ENCODE assay signal across 14 cellular contexts in the genomic region with DNA sequence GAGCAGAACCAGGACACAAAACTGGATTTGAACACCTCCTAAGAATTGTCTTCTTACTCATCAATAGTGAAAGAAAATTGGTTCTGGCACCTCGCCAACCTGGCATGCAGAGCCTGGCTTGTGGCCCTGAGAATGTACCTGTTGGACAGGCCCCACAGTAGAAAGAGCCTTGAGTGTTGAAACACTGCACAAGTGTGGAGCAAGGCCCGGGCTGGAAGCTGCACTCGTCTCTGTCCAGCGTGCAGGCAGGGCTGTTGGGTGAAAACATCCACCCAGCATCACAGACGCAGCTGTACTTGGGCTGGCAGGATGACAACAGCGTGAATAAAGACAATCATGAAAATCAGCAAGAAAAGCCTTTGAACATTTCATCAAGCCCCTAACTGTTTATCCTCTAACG. TPM values are rescaled to one million over a fixed set of nuclear protein-coding genes. Genes with fewer than 3 reads are reported as not detected.
DNase-seq lines count a peak whose midpoint lies in the region; ATAC-seq, FAIRE-seq and TF ChIP-seq lines count a peak whose summit lies in the region.
"Had no signal": no experiment of that assay in that cellular context is flagged by ENCODE, and none has a peak within 500 bp of the region (broad histone marks: within the 10 kb centered on the region; RNA-seq: fewer than 3 reads in every experiment).

No MANE protein-coding gene starts in this region.

- H4K8ac ChIP-seq in mesenchymal stem cell (ENCODE audit: low read length) = no peak overlapping the region

- DNase-seq in right lobe of liver = no peak
- no peak for DNase-seq in HepG2 (ENCODE audit: low spot score)
- peak; percentile 41 for DNase-seq in dermis blood vessel endothelial cell
- DNase-seq in mesenchymal stem cell = no peak
- peak; percentile 49 to 56 for DNase-seq in uterus
- no peak for DNase-seq in COR-L47 (lab: John Stamatoyannopoulos, UW)
- DNase-seq in NCI-H82 (lab: John Stamatoyannopoulos, UW) = no peak
- DNase-seq in stomach = no peak
- DNase-seq: activated CD4-positive, alpha-beta memory T cell treated with anti-CD3 and anti-CD28 coated beads for 36 hours; effector memory CD8-positive, alpha-beta T cell; GF-D8; NCI-H187; T-helper 2 cell had no signal

- no peaks in the 10 kb centered on the region for H3K9me3 ChIP-seq in right lobe of liver
- no peaks in the 10 kb centered on the region for H3K9me3 ChIP-seq in HepG2 (ENCODE audit: low read length)
- no peaks in the 10 kb centered on the region for H3K9me3 ChIP-seq in mesenchymal stem cell (ENCODE audit: control insufficient read depth, low read length)
- H3K9me3 ChIP-seq in uterus = no peaks in the 10 kb centered on the region
- no peaks in the 10 kb centered on the region for H3K9me3 ChIP-seq in stomach
- H3K9me3 ChIP-seq: BLaER1 treated with 17β-estradiol and CSF1 and Interleukin-3, amounts not matched to agents 10 nM and 100 nM had no signal

- BruUV-seq in HepG2 (replicated peaks; lab: Mats Ljungman, UMichigan) = no TSS peak

- ATAC-seq in right lobe of liver (peak in 3 of 4 donors; percentile 27 to 82 (median 48)), HepG2 (no peak)
- ATAC-seq: effector memory CD8-positive, alpha-beta T cell had no signal

- no peak for TF ChIP-seq RAD21 in HepG2 (CRISPR knock-in tag; IDR thresholded peaks at IDR 0.05)

- H3K36me3 ChIP-seq in right lobe of liver (no peaks in the 10 kb centered on the region), HepG2 (replicated peaks in 1 of 2; ENCODE audit: control insufficient read depth in 1 of 2, insufficient read depth in 2 of 2, low read length in 2 of 2) (no peaks in the 10 kb centered on the region), mesenchymal stem cell (ENCODE audit: control insufficient read depth in 1 of 2, insufficient read depth in 2 of 2, low read depth in 1 of 2, low read length in 2 of 2) (no peaks in the 10 kb centered on the region), uterus (no peaks in the 10 kb centered on the region), stomach (no peaks in the 10 kb centered on the region)
- H3K36me3 ChIP-seq: BLaER1 treated with 17β-estradiol and CSF1 and Interleukin-3, amounts not matched to agents 10 nM and 100 nM had no signal

- no peak overlapping the region for H2BK5ac ChIP-seq in mesenchymal stem cell (ENCODE audit: low read depth, low read length, poor library complexity, severe bottlenecking)

- TF ChIP-seq CTCF in right lobe of liver (IDR thresholded peaks at IDR 0.05) = no peak
- TF ChIP-seq CTCF in HepG2 (CRISPR knock-in tag; IDR thresholded peaks at IDR 0.05) = no peak
- no peak for TF ChIP-seq CTCF in uterus (IDR thresholded peaks at IDR 0.05)
- TF ChIP-seq CTCF in stomach (IDR thresholded peaks at IDR 0.05) = no peak

- no peak for FAIRE-seq in HepG2 (lab: Jason Lieb, UNC)

- H3K27me3 ChIP-seq in right lobe of liver (no peaks in the 10 kb centered on the region), HepG2 (ENCODE audit: control insufficient read depth in 1 of 2, insufficient read depth in 2 of 2, low read length in 2 of 2) (no peaks in the 10 kb centered on the region), mesenchymal stem cell (ENCODE audit: control insufficient read depth in 1 of 2, insufficient read depth in 1 of 2, low read length in 2 of 2) (no peaks in the 10 kb centered on the region), uterus (no peaks in the 10 kb centered on the region), stomach (no peaks in the 10 kb centered on the region)
- H3K27me3 ChIP-seq: BLaER1 treated with 17β-estradiol and CSF1 and Interleukin-3, amounts not matched to agents 10 nM and 100 nM had no signal

- H4K91ac ChIP-seq in mesenchymal stem cell (ENCODE audit: low read length) = no peak overlapping the region

- H3K9ac ChIP-seq in HepG2 (ENCODE audit: insufficient read depth, low read depth, low read length) = no peak overlapping the region
- H3K9ac ChIP-seq in mesenchymal stem cell (ENCODE audit: low read length) = peak overlapping the region; percentile 25
- H3K9ac ChIP-seq: BLaER1 treated with 17β-estradiol and CSF1 and Interleukin-3, amounts not matched to agents 10 nM and 100 nM had no signal

- intact Hi-C loops in right lobe of liver (cut with DNase I) (no loop called here), HepG2 (cut with micrococcal nuclease; ENCODE audit: unreplicated experiment) (no loop called here), uterus (cut with DNase I; ENCODE audit: low total_unique reads) (no loop called here), stomach (cut with DNase I; ENCODE audit: low total_unique reads) (no loop called here)

- no peak overlapping the region for H2BK12ac ChIP-seq in mesenchymal stem cell (ENCODE audit: low read length in 2 of 2)

- no peaks in the 10 kb centered on the region for H4K20me1 ChIP-seq in HepG2 (ENCODE audit: insufficient read depth, low read length)
- H4K20me1 ChIP-seq: BLaER1 treated with 17β-estradiol and CSF1 and Interleukin-3, amounts not matched to agents 10 nM and 100 nM had no signal

- TF ChIP-seq POLR2A in right lobe of liver (IDR thresholded peaks at IDR 0.05) = no peak
- TF ChIP-seq POLR2A in HepG2 (IDR thresholded peaks at IDR 0.05; ENCODE audit: insufficient read depth in 1 of 2, low read depth in 2 of 2, low read length in 2 of 2) = no peak
- TF ChIP-seq POLR2A in uterus (IDR thresholded peaks at IDR 0.05) = no peak
- TF ChIP-seq POLR2A in stomach (IDR thresholded peaks at IDR 0.05) = no peak

- H3K79me2 ChIP-seq in HepG2 (ENCODE audit: insufficient read depth, low read length) = no peaks in the 10 kb centered on the region

- no peaks in the 10 kb centered on the region for H3K79me1 ChIP-seq in mesenchymal stem cell (replicated peaks; ENCODE audit: low read length, poor library complexity, severe bottlenecking)

- H2BK120ac ChIP-seq in mesenchymal stem cell (ENCODE audit: low read depth, low read length) = no peak overlapping the region

- WGBS in right lobe of liver (ENCODE audit: insufficient coverage, low coverage, low lambda C conversion rate, missing lambda C conversion rate) = 28% methylated on average over 6 of the region's 7 CpGs
- 53% methylated on average over 5 of the region's 7 CpGs for WGBS in HepG2 (ENCODE audit: low lambda C conversion rate)
- WGBS in mesenchymal stem cell = 93% methylated on average over 7 of the region's 7 CpGs
- WGBS in stomach, 5 donors = 60 to 72% (median 68%) methylated on average over 5 to 7 of the region's 7 CpGs

- no peak overlapping the region for H2BK15ac ChIP-seq in mesenchymal stem cell (ENCODE audit: low read depth, poor library complexity, severe bottlenecking)

- peaks cover 0 to 6% (median 0%) of the 10 kb centered on the region in 4 donors for H3K4me1 ChIP-seq in right lobe of liver
- H3K4me1 ChIP-seq in HepG2 (ENCODE audit: insufficient read depth, low read length) = peaks cover 6% of the 10 kb centered on the region
- peaks cover 5% of the 10 kb centered on the region for H3K4me1 ChIP-seq in mesenchymal stem cell (ENCODE audit: control insufficient read depth, insufficient read depth, low read depth, low read length)
- no peaks in the 10 kb centered on the region for H3K4me1 ChIP-seq in uterus
- H3K4me1 ChIP-seq in stomach = no peaks in the 10 kb centered on the region
- H3K4me1 ChIP-seq: BLaER1 treated with 17β-estradiol and CSF1 and Interleukin-3, amounts not matched to agents 10 nM and 100 nM had no signal

- H3K4me3 ChIP-seq in right lobe of liver = no peak overlapping the region
- no peak overlapping the region for H3K4me3 ChIP-seq in HepG2 (replicated peaks in 1 of 3; ENCODE audit: insufficient read depth in 1 of 3, low read depth in 2 of 3, low read length in 3 of 3)
- H3K4me3 ChIP-seq in mesenchymal stem cell (ENCODE audit: insufficient read depth in 1 of 2, low read depth in 1 of 2, low read length in 2 of 2) = no peak overlapping the region
- H3K4me3 ChIP-seq in uterus = no peak overlapping the region
- no peak overlapping the region for H3K4me3 ChIP-seq in stomach
- H3K4me3 ChIP-seq: BLaER1 treated with 17β-estradiol and CSF1 and Interleukin-3, amounts not matched to agents 10 nM and 100 nM had no signal

- no peak overlapping the region for H3K18ac ChIP-seq in mesenchymal stem cell (ENCODE audit: low read depth in 1 of 2, low read length in 2 of 2)

- no peak overlapping the region for H3K27ac ChIP-seq in right lobe of liver
- no peak overlapping the region for H3K27ac ChIP-seq in HepG2 (ENCODE audit: extremely low read length, insufficient read depth, low read length)
- H3K27ac ChIP-seq in mesenchymal stem cell (ENCODE audit: low read length, poor library complexity, severe bottlenecking) = no peak overlapping the region
- no peak overlapping the region for H3K27ac ChIP-seq in uterus
- H3K27ac ChIP-seq in stomach = no peak overlapping the region
- H3K27ac ChIP-seq: BLaER1 treated with 17β-estradiol and CSF1 and Interleukin-3, amounts not matched to agents 10 nM and 100 nM had no signal

- POLR2A ChIA-PET in HepG2 (lab: Yijun Ruan, JAX) = no interaction called here

- H3K23ac ChIP-seq in mesenchymal stem cell (ENCODE audit: low read length in 2 of 2) = no peak overlapping the region

- H3K4ac ChIP-seq in mesenchymal stem cell (ENCODE audit: low read depth in 1 of 2, low read length in 2 of 2) = no peak overlapping the region

- H2AFZ ChIP-seq in HepG2 (ENCODE audit: low read length) (no peak overlapping the region), mesenchymal stem cell (ENCODE audit: low read depth, low read length) (no peak overlapping the region)

- H3K14ac ChIP-seq in mesenchymal stem cell (ENCODE audit: low read length in 2 of 2) = no peak overlapping the region

- CTCF ChIA-PET in HepG2 (lab: Yijun Ruan, JAX; ENCODE audit: low intra/inter-chr PET ratio, low total read pairs) = no interaction called here

- H2AK5ac ChIP-seq in mesenchymal stem cell (ENCODE audit: low read length, severe bottlenecking) = no peak overlapping the region

- no peak for TF ChIP-seq EP300 in HepG2 (IDR thresholded peaks at IDR 0.05; ENCODE audit: low read depth in 2 of 2, low read length in 2 of 2)
- TF ChIP-seq EP300 in HepG2 (CRISPR knock-in tag; IDR thresholded peaks at IDR 0.05; ENCODE audit: borderline replicate concordance) = no peak
- no peak for TF ChIP-seq EP300 in stomach (IDR thresholded peaks at IDR 0.05)

- in situ Hi-C loops in HepG2 (cut with HindIII; ENCODE audit: extremely low pct_ligation_motif_present, low pct_unique_long_range_greater_than_20kb) = no loop called here

- H3K4me2 ChIP-seq in HepG2 (ENCODE audit: low read depth, low read length) (no peak overlapping the region), mesenchymal stem cell (ENCODE audit: low read length, poor library complexity, severe bottlenecking) (no peak overlapping the region)
- H3K4me2 ChIP-seq: BLaER1 treated with 17β-estradiol and CSF1 and Interleukin-3, amounts not matched to agents 10 nM and 100 nM had no signal

RNA-seq across cellular contexts. Expression of gene CUBN, which starts 15.7 kb away (rescaled TPM):
- total RNA-seq in right lobe of liver (under 1 TPM; 0.07 to 0.74 (median 0.27) TPM), HepG2 (2016; rRNA removed; fragmentation: Illumina TruSeq; extraction: Trizol) (0.08 and 0.27 TPM in 2 replicates), dermis blood vessel endothelial cell (6.1 and 27.5 TPM in 2 replicates), uterus (1 to 10 TPM; 3.5 to 9.5 (median 5.1) TPM), stomach (10 to 100 TPM in 1 of 5 donors, 1 to 10 TPM in 3, under 1 TPM in 1; under 0.01 to 16.3 (median 3.1) TPM)
- total RNA-seq in HepG2 (2016; cell fraction: cytosol; rRNA removed; fragmentation: Illumina TruSeq; extraction: Trizol; ENCODE audit: low read depth) = 0.10 TPM in 1 of 2 replicates, not detected in the other
- 0.06 and 0.35 TPM in 2 replicates for total RNA-seq in HepG2 (2016; cell fraction: insoluble cytoplasmic fraction; rRNA removed; fragmentation: Illumina TruSeq; extraction: Trizol)
- total RNA-seq in HepG2 (2016; cell fraction: membrane; rRNA removed; fragmentation: Illumina TruSeq; extraction: Trizol) = 0.12 and 0.21 TPM in 2 replicates
- 0.50 and 0.56 TPM in 2 replicates for total RNA-seq in HepG2 (2016; cell fraction: nucleus; rRNA removed; fragmentation: Illumina TruSeq; extraction: Trizol)
- polyA plus RNA-seq in HepG2 (2011; rRNA removed) (0.17 and 0.32 TPM in 2 replicates), stomach (under 1 TPM; under 0.01 to 0.12 (median 0.10) TPM)
- polyA plus RNA-seq in HepG2 (2011; cell fraction: cytosol; rRNA removed) = 0.05 and 0.06 TPM in 2 replicates
- 0.24 and 0.43 TPM in 2 replicates for polyA plus RNA-seq in HepG2 (2011; cell fraction: nucleus; rRNA removed)
- polyA plus RNA-seq in HepG2 (2012) = 0.01 and 0.03 TPM in 2 replicates
- 0.05 TPM in 1 of 2 replicates, not detected in the other for polyA plus RNA-seq in HepG2 (2016; cell fraction: cytosol; fragmentation: Illumina TruSeq; extraction: Trizol; ENCODE audit: low read depth)
- 0.02 TPM in 1 of 2 replicates, not detected in the other for polyA plus RNA-seq in HepG2 (2016; cell fraction: insoluble cytoplasmic fraction; fragmentation: Illumina TruSeq; extraction: Trizol; ENCODE audit: low read depth)
- not detected in 2 replicates for polyA plus RNA-seq in HepG2 (2016; cell fraction: membrane; fragmentation: Illumina TruSeq; extraction: Trizol; ENCODE audit: low read depth)
- 0.48 and 0.52 TPM in 2 replicates for polyA plus RNA-seq in HepG2 (2016; cell fraction: nucleus; fragmentation: Illumina TruSeq; extraction: Trizol; ENCODE audit: insufficient read depth, low read depth)
- polyA minus RNA-seq in HepG2 (2011; rRNA and poly(A)+ RNA removed; ENCODE audit: low replicate concordance) = 0.07 and 0.24 TPM in 2 replicates
- 0.10 TPM in 1 of 2 replicates, not detected in the other for polyA minus RNA-seq in HepG2 (2011; cell fraction: cytosol; rRNA and poly(A)+ RNA removed)
- polyA minus RNA-seq in HepG2 (2011; cell fraction: nucleus; rRNA and poly(A)+ RNA removed) = 1.1 and 1.7 TPM in 2 replicates
- polyA plus RNA-seq in mesenchymal stem cell (2013, experiment 1 of 2) = 1.2 TPM
- 0.86 TPM for polyA plus RNA-seq in mesenchymal stem cell (2013, experiment 2 of 2)

Comparison
In these comparisons a context has a peak if more than half of its experiments do, and no peak if none do; other contexts are left out.
1. DNase-seq: peak in dermis blood vessel endothelial cell (single experiment) and uterus (2 of 2); none in right lobe of liver (0 of 3), HepG2 (single experiment), mesenchymal stem cell (single experiment), COR-L47 (single experiment), NCI-H82 (single experiment) and stomach (single experiment).